20 cellular contexts compared by ENCODE assay signal in genomic region chr15:31100738-31101137, GRCh38. TPM values are rescaled to one million over a fixed set of nuclear protein-coding genes. Genes with fewer than 3 reads are reported as not detected.
"Had no signal": no experiment of that assay in that cellular context is flagged by ENCODE, and none has a peak within 500 bp of the region (broad histone marks: within the 10 kb centered on the region; RNA-seq: fewer than 3 reads in every experiment).

No MANE protein-coding gene starts in this region.

- H3K27me3 ChIP-seq: colonic mucosa, suprapubic skin, upper lobe of left lung had no signal

- H3K36me3 Mint-ChIP-seq: naive thymus-derived CD4-positive, alpha-beta T cell; T-cell had no signal

- H3K4me1 Mint-ChIP-seq: activated T-helper 17 cell treated with anti-CD3 and anti-CD28 coated beads, Interleukin-2, amount 50 U/mL, for 72 hours; naive thymus-derived CD4-positive, alpha-beta T cell had no signal

- H3K27me3 Mint-ChIP-seq: activated CD4-positive, alpha-beta T cell treated with anti-CD3 and anti-CD28 coated beads for 36 hours; activated T-helper 17 cell treated with anti-CD3 and anti-CD28 coated beads, Interleukin-2, amount 50 U/mL, for 72 hours; progenitor cell of endocrine pancreas had no signal

- DNase-seq: activated CD4-positive, alpha-beta T cell treated with anti-CD3 and anti-CD28 coated beads for 36 hours; activated CD8-positive, alpha-beta T cell treated with anti-CD3 and anti-CD28 coated beads for 36 hours; activated naive CD4-positive, alpha-beta T cell treated with anti-CD3 and anti-CD28 coated beads for 36 hours; colonic mucosa; effector memory CD8-positive, alpha-beta T cell; left colon; naive thymus-derived CD4-positive, alpha-beta T cell; sigmoid colon; stimulated activated CD4-positive, alpha-beta T cell treated with anti-CD3 and anti-CD28 coated beads, Interleukin-12 subunit alpha, Interleukin-12 subunit beta, amount 100 ng/mL, for 4 hours; stimulated activated naive CD4-positive, alpha-beta T cell; T-cell; T1000; upper lobe of left lung had no signal

- H3K4me3 ChIP-seq: colonic mucosa, lung, sigmoid colon, upper lobe of left lung had no signal

- H3K4me3 Mint-ChIP-seq: activated CD4-positive, alpha-beta T cell treated with anti-CD3 and anti-CD28 coated beads for 36 hours; activated CD8-positive, alpha-beta T cell treated with anti-CD3 and anti-CD28 coated beads for 36 hours; activated naive CD4-positive, alpha-beta T cell treated with anti-CD3 and anti-CD28 coated beads for 36 hours; activated T-helper 17 cell treated with anti-CD3 and anti-CD28 coated beads, Interleukin-2, amount 50 U/mL, for 72 hours; effector memory CD8-positive, alpha-beta T cell; naive thymus-derived CD4-positive, alpha-beta T cell; T-cell had no signal

- H3K27ac ChIP-seq: colonic mucosa, epithelial cell of prostate, sigmoid colon, suprapubic skin, upper lobe of left lung had no signal

- H3K36me3 ChIP-seq: colonic mucosa, sigmoid colon, suprapubic skin, upper lobe of left lung had no signal

- H3K4me1 ChIP-seq: colonic mucosa, suprapubic skin, upper lobe of left lung had no signal

- H3K27ac Mint-ChIP-seq: activated CD4-positive, alpha-beta T cell treated with anti-CD3 and anti-CD28 coated beads for 36 hours; activated CD8-positive, alpha-beta T cell treated with anti-CD3 and anti-CD28 coated beads for 36 hours; activated naive CD4-positive, alpha-beta T cell treated with anti-CD3 and anti-CD28 coated beads for 36 hours; activated T-helper 17 cell treated with anti-CD3 and anti-CD28 coated beads, Interleukin-2, amount 50 U/mL, for 72 hours; effector memory CD8-positive, alpha-beta T cell; progenitor cell of endocrine pancreas; T-cell had no signal

- H3K9me3 ChIP-seq: colonic mucosa, sigmoid colon, suprapubic skin, upper lobe of left lung had no signal

- H3K9me3 Mint-ChIP-seq: activated CD8-positive, alpha-beta T cell treated with anti-CD3 and anti-CD28 coated beads for 36 hours; activated naive CD4-positive, alpha-beta T cell treated with anti-CD3 and anti-CD28 coated beads for 36 hours; activated T-helper 17 cell treated with anti-CD3 and anti-CD28 coated beads, Interleukin-2, amount 50 U/mL, for 72 hours; effector memory CD8-positive, alpha-beta T cell; naive thymus-derived CD4-positive, alpha-beta T cell; T-cell had no signal

RNA-seq across cellular contexts. Expression of gene TRPM1, which starts 0.8 kb away (rescaled TPM):
- total RNA-seq: activated CD4-positive, alpha-beta T cell treated with anti-CD3 and anti-CD28 coated beads for 36 hours; activated CD8-positive, alpha-beta T cell treated with anti-CD3 and anti-CD28 coated beads for 36 hours; activated naive CD4-positive, alpha-beta T cell treated with anti-CD3 and anti-CD28 coated beads for 36 hours; activated T-helper 17 cell treated with anti-CD3 and anti-CD28 coated beads, Interleukin-2, amount 50 U/mL, for 72 hours; cardiac septum; colonic mucosa; left colon; lung; mononuclear cell; naive thymus-derived CD4-positive, alpha-beta T cell; progenitor cell of endocrine pancreas; sigmoid colon; T-cell; upper lobe of left lung had no signal
- polyA plus RNA-seq: naive thymus-derived CD4-positive, alpha-beta T cell had no signal
